8 cellular contexts compared by ENCODE assay signal in genomic region chr7:23298141-23298851, GRCh38. TPM values are rescaled to one million over a fixed set of nuclear protein-coding genes. Genes with fewer than 3 reads are reported as not detected.
DNase-seq lines count a peak whose midpoint lies in the region; ATAC-seq, FAIRE-seq and TF ChIP-seq lines count a peak whose summit lies in the region.

No MANE protein-coding gene starts in this region.

- H3K36me3 Mint-ChIP-seq in neural crest cell (ENCODE audit: low read depth): peaks cover 13% of the 10 kb centered on the region

- peak overlapping the region; percentile 89 for H3K27ac Mint-ChIP-seq in neural crest cell (ENCODE audit: unreplicated experiment)

- peak overlapping the region; percentile 59 for H2AFZ ChIP-seq in OCI-LY1 (ENCODE audit: low read length)

- ATAC-seq in HG03460 (IDR thresholded peaks at IDR 0.05; ENCODE audit: unreplicated experiment) (no peak), esophagus mucosa (no peak)

- H3K27me3 ChIP-seq in OCI-LY1 (ENCODE audit: insufficient read depth, low read length) (no peaks in the 10 kb centered on the region), endocrine pancreas (ENCODE audit: control insufficient read depth, insufficient read depth, low read length) (peaks cover 2% of the 10 kb centered on the region)

- H3K27ac ChIP-seq in OCI-LY1 (ENCODE audit: low read depth, low read length, poor library complexity, severe bottlenecking): peak overlapping the region; percentile 54

- H3K4me3 Mint-ChIP-seq in neural crest cell: peak overlapping the region; percentile 94

- H3K9ac ChIP-seq in OCI-LY1 (ENCODE audit: low read length): peak overlapping the region; percentile 66
- H3K9ac ChIP-seq in endocrine pancreas (ENCODE audit: control insufficient read depth, insufficient read depth, low read length): no peak overlapping the region

- H3F3A ChIP-seq in OCI-LY1 (ENCODE audit: insufficient read depth, low read length): no peaks in the 10 kb centered on the region

- H3K4me3 ChIP-seq in OCI-LY1 (ENCODE audit: low read depth, low read length, poor library complexity, severe bottlenecking): peak overlapping the region; percentile 82
- peak overlapping the region; percentile 88 for H3K4me3 ChIP-seq in endocrine pancreas (ENCODE audit: control insufficient read depth, insufficient read depth, low read length)

- no peak for FAIRE-seq in GM19239 (lab: Jason Lieb, UNC)
- FAIRE-seq in RCC 7860 (lab: Jason Lieb, UNC): no peak

- peaks cover 25% of the 10 kb centered on the region for H3K4me1 ChIP-seq in OCI-LY1 (ENCODE audit: insufficient read depth, low read length, severe bottlenecking)
- no peaks in the 10 kb centered on the region for H3K4me1 ChIP-seq in endocrine pancreas (ENCODE audit: control insufficient read depth, insufficient read depth, low read length)

- peak overlapping the region; percentile 95 for H3K4me2 ChIP-seq in OCI-LY1 (ENCODE audit: low read length)

- H3K9me3 ChIP-seq in OCI-LY1 (ENCODE audit: low read length) (no peaks in the 10 kb centered on the region), endocrine pancreas (ENCODE audit: control insufficient read depth, low read length) (no peaks in the 10 kb centered on the region)

- DNase-seq in EL (peak; percentile 83), neural crest cell (ENCODE audit: low read depth, low spot score) (no peak), GM19239 (ENCODE audit: insufficient read length, low spot score) (no peak), RCC 7860 (ENCODE audit: low spot score) (no peak)

- H3K27me3 Mint-ChIP-seq in neural crest cell (ENCODE audit: low read depth): peaks cover 8% of the 10 kb centered on the region

- H4K20me1 ChIP-seq in OCI-LY1 (ENCODE audit: insufficient read depth, low read length): no peaks in the 10 kb centered on the region

- TF ChIP-seq CTCF in OCI-LY1 (IDR thresholded peaks at IDR 0.05; ENCODE audit: low read length): no peak
- TF ChIP-seq CTCF in neural crest cell (conservative IDR thresholded peaks at IDR 0.05): no peak

- peaks cover 18% of the 10 kb centered on the region for H3K36me3 ChIP-seq in OCI-LY1 (ENCODE audit: insufficient read depth, low read length)
- peaks cover 4% of the 10 kb centered on the region for H3K36me3 ChIP-seq in endocrine pancreas (ENCODE audit: control insufficient read depth, insufficient read depth, low read length)

- H3K9me2 ChIP-seq in OCI-LY1 (ENCODE audit: low read depth, low read length): no peaks in the 10 kb centered on the region

- H3K79me2 ChIP-seq in OCI-LY1 (ENCODE audit: insufficient read depth, low read length): peaks cover 19% of the 10 kb centered on the region

- peaks cover 30% of the 10 kb centered on the region for H3K4me1 Mint-ChIP-seq in neural crest cell

- peaks cover 3% of the 10 kb centered on the region for H3K9me3 Mint-ChIP-seq in neural crest cell

RNA-seq across cellular contexts. Expression of gene MALSU1, which starts 0.8 kb away (rescaled TPM):
- total RNA-seq in neural crest cell (56.1 and 60.9 TPM in 2 replicates), esophagus mucosa (36.7 TPM)

RNA-seq across cellular contexts. Expression of gene GPNMB, which starts 51.7 kb away (rescaled TPM):
- total RNA-seq in neural crest cell: not detected in 2 replicates
- 125 TPM for total RNA-seq in esophagus mucosa

Comparison
In these comparisons a context has a peak if more than half of its experiments do, and no peak if none do; other contexts are left out.
1. RNA of gene GPNMB, which starts 51.7 kb away (total RNA-seq): 125 TPM in esophagus mucosa (single experiment); not detected in neural crest cell; every median in the first group is over 100 times any median in the second.